In genomic region chr12:57936513-57936883, GRCh38 we compare ENCODE assay signal across 1 cellular context.
TF ChIP-seq lines count a peak whose summit lies in the region.

No MANE protein-coding gene starts in this region.

TF ChIP-seq in SK-N-SH treated with all-trans-retinoic acid at 6 μM for 48 hours, 23 proteins besides CTCF, POLR2A, EP300 and RAD21 (continued from another document):
- TF ChIP-seq PATZ1 (CRISPR knock-in tag; IDR thresholded peaks at IDR 0.05; ENCODE audit: borderline replicate concordance), result no peak
- no peak for TF ChIP-seq ISL1 (CRISPR knock-in tag; IDR thresholded peaks at IDR 0.05)
